ENCODE assay signal across 16 cellular contexts in genomic region chr9:136171801-136172411, GRCh38. TPM values are rescaled to one million over a fixed set of nuclear protein-coding genes. Genes with fewer than 3 reads are reported as not detected.
A peak's percentile ranks its signal among the peaks of the same experiment; 100 is the strongest.
DNase-seq lines count a peak whose midpoint lies in the region; ATAC-seq, FAIRE-seq and TF ChIP-seq lines count a peak whose summit lies in the region.
"Had no signal": no experiment of that assay in that cellular context is flagged by ENCODE, and none has a peak within 500 bp of the region (broad histone marks: within the 10 kb centered on the region; RNA-seq: fewer than 3 reads in every experiment).

No MANE protein-coding gene starts in this region.

- WGBS in K562 (ENCODE audit: insufficient coverage, low coverage, missing lambda C conversion rate) = 17% methylated on average over 11 of the region's 11 CpGs
- 58 to 88% methylated on average over 7 to 10 of the region's 11 CpGs for WGBS in thyroid gland, 2 donors

- peak overlapping the region; percentile 96 for H3K27ac Mint-ChIP-seq in neural progenitor cell
- no peak overlapping the region for H3K27ac Mint-ChIP-seq in HFFc6

- H3F3A ChIP-seq in neural progenitor cell (ENCODE audit: low read depth) = peaks cover 38% of the 10 kb centered on the region

- no peaks in the 10 kb centered on the region for H3K36me3 ChIP-seq in right atrium auricular region
- no peaks in the 10 kb centered on the region for H3K36me3 ChIP-seq in K562 (ENCODE audit: control insufficient read depth, insufficient read depth, low read length)
- H3K36me3 ChIP-seq in neural progenitor cell = no peaks in the 10 kb centered on the region
- no peaks in the 10 kb centered on the region for H3K36me3 ChIP-seq in thyroid gland

- TF ChIP-seq POLR2A in K562 (conservative IDR thresholded peaks at IDR 0.05) (no peak), thyroid gland (IDR thresholded peaks at IDR 0.05) (no peak)

- H3K9me1 ChIP-seq in K562 (ENCODE audit: control insufficient read depth, insufficient read depth, low read length) = no peaks in the 10 kb centered on the region

- ATAC-seq in Right ventricle myocardium inferior (no peak), K562 (no peak)
- ATAC-seq: Panc1, SK-N-SH treated with all-trans-retinoic acid at 6 μM for 48 hours had no signal

- H3K27ac ChIP-seq in right atrium auricular region (no peak overlapping the region), K562 (ENCODE audit: extremely low read depth, low read depth, low read length) (no peak overlapping the region), neural progenitor cell (no peak overlapping the region), thyroid gland (no peak overlapping the region)
- H3K27ac ChIP-seq: 22Rv1, C4-2B had no signal

- H3K36me3 Mint-ChIP-seq in neural progenitor cell = no peaks in the 10 kb centered on the region
- H3K36me3 Mint-ChIP-seq in HFFc6 (ENCODE audit: low read depth) = no peaks in the 10 kb centered on the region

- H2AFZ ChIP-seq in K562 (ENCODE audit: low read depth, low read length) = no peak overlapping the region
- no peak overlapping the region for H2AFZ ChIP-seq in neural progenitor cell (replicated peaks)

- no peak overlapping the region for H3K4me2 ChIP-seq in K562 (ENCODE audit: insufficient read depth, low read length)
- peak overlapping the region; percentile 75 for H3K4me2 ChIP-seq in neural progenitor cell

- H3K4me1 ChIP-seq in right atrium auricular region (no peaks in the 10 kb centered on the region), K562 (replicated peaks in 1 of 2; ENCODE audit: control insufficient read depth in 2 of 2, insufficient read depth in 2 of 2, low read length in 2 of 2) (peaks cover 0 to 24% of the 10 kb centered on the region in 2 experiments; a peak in 2 of 5 replicates), neural progenitor cell (peaks cover 29% of the 10 kb centered on the region), thyroid gland (no peaks in the 10 kb centered on the region)

- in situ Hi-C loops in K562 (cut with MboI) = loop anchor here (5.0 kb wide), 1 partner anchor 95 kb away; no protein-coding TSS in a partner anchor

- CTCF ChIA-PET in K562 (lab: Yijun Ruan, JAX; ENCODE audit: low intra/inter-chr PET ratio) = interaction anchor here (0.7 to 3.1 kb wide), 2 partner anchors 109 to 112 kb away, joined by 3 to 25 read pairs; no protein-coding TSS in a partner anchor

- no peak for FAIRE-seq in K562 (lab: Jason Lieb, UNC)
- FAIRE-seq: GM18507 had no signal

- BruUV-seq in K562 (replicated peaks; lab: Mats Ljungman, UMichigan) = no TSS peak

- H3K9me3 ChIP-seq in right atrium auricular region (no peaks in the 10 kb centered on the region), K562 (replicated peaks; ENCODE audit: control insufficient read depth, insufficient read depth, low read depth, low read length) (no peaks in the 10 kb centered on the region), neural progenitor cell (ENCODE audit: low read depth) (no peaks in the 10 kb centered on the region), thyroid gland (no peaks in the 10 kb centered on the region)

- H3K9ac ChIP-seq in K562 (ENCODE audit: insufficient read depth in 1 of 2, low read depth in 2 of 2, low read length in 2 of 2) = no peak overlapping the region
- H3K9ac ChIP-seq in neural progenitor cell = no peak overlapping the region

- no peak for TF ChIP-seq RAD21 in K562 (CRISPR knock-in tag; conservative IDR thresholded peaks at IDR 0.05 in 1 of 2, IDR thresholded peaks at IDR 0.05 in 1 of 2)

- no peaks in the 10 kb centered on the region for H3K9me3 Mint-ChIP-seq in neural progenitor cell
- no peaks in the 10 kb centered on the region for H3K9me3 Mint-ChIP-seq in HFFc6

- H3K4me3 ChIP-seq in right atrium auricular region (no peak overlapping the region), K562 (no peak overlapping the region), neural progenitor cell (peak overlapping the region; percentile 35), thyroid gland (replicated peaks in 1 of 3) (no peak overlapping the region)

- no peak for TF ChIP-seq CTCF in right atrium auricular region (IDR thresholded peaks at IDR 0.05)
- no peak for TF ChIP-seq CTCF in K562 (IDR thresholded peaks at IDR 0.05 in 2 of 3, conservative IDR thresholded peaks at IDR 0.05 in 1 of 3; ENCODE audit: insufficient read depth in 2 of 3, low read depth in 1 of 3, low read length in 3 of 3)
- no peak for TF ChIP-seq CTCF in neural progenitor cell (IDR thresholded peaks at IDR 0.05)
- TF ChIP-seq CTCF in HFFc6 (IDR thresholded peaks at IDR 0.05) = no peak
- no peak for TF ChIP-seq CTCF in thyroid gland (IDR thresholded peaks at IDR 0.05)

- H3K27me3 Mint-ChIP-seq in neural progenitor cell (ENCODE audit: insufficient read depth, low read depth) (peaks cover 21% of the 10 kb centered on the region), HFFc6 (ENCODE audit: insufficient read depth) (peaks cover 47% of the 10 kb centered on the region)

- POLR2A ChIA-PET in K562 (lab: Yijun Ruan, JAX) = interaction anchor here (0.6 kb wide), 1 partner anchor 26 kb away, joined by 4 read pairs; no protein-coding TSS in a partner anchor

- H3K4me3 Mint-ChIP-seq in neural progenitor cell = peak overlapping the region; percentile 22
- no peak overlapping the region for H3K4me3 Mint-ChIP-seq in HFFc6

- H3K27me3 ChIP-seq in right atrium auricular region = no peaks in the 10 kb centered on the region
- peaks cover 17 to 53% of the 10 kb centered on the region in 2 experiments; a peak in 4 of 5 replicates for H3K27me3 ChIP-seq in K562 (ENCODE audit: control insufficient read depth in 2 of 2, insufficient read depth in 2 of 2, low read length in 2 of 2)
- H3K27me3 ChIP-seq in neural progenitor cell = no peaks in the 10 kb centered on the region
- no peaks in the 10 kb centered on the region for H3K27me3 ChIP-seq in thyroid gland

- TF ChIP-seq EP300 in K562 (IDR thresholded peaks at IDR 0.05; ENCODE audit: low read length) = no peak

- DNase-seq in Right ventricle myocardium inferior (ENCODE audit: missing footprints) (peak; percentile 41), right atrium auricular region (ENCODE audit: low spot score) (no peak), HuH-7 (ENCODE audit: low spot score) (peak; percentile 93), K562 (ENCODE audit: extremely low read depth in 1 of 4, low spot score in 3 of 4) (no peak), neural progenitor cell (ENCODE audit: low spot score) (no peak), HFFc6 (no peak), thyroid gland (no peak)
- DNase-seq in effector CD8-positive, alpha-beta T cell (lab: John Stamatoyannopoulos, UW) = no peak
- DNase-seq: KG1, NCI-H1694, SHP77 had no signal

- H3K4me1 Mint-ChIP-seq in neural progenitor cell (peaks cover 39% of the 10 kb centered on the region), HFFc6 (ENCODE audit: low read depth) (no peaks in the 10 kb centered on the region)

- H4K20me1 ChIP-seq in K562 (replicated peaks; ENCODE audit: control insufficient read depth, insufficient read depth, low read length) (0 out of 2 replicates have a peak, but pooled peaks cover 5% of the 10 kb centered on the region), neural progenitor cell (ENCODE audit: low read depth) (peaks cover 25% of the 10 kb centered on the region)

- H3K79me2 ChIP-seq in K562 (ENCODE audit: control insufficient read depth, insufficient read depth, low read length) (no peaks in the 10 kb centered on the region), neural progenitor cell (ENCODE audit: low read depth) (no peaks in the 10 kb centered on the region)

- intact Hi-C loops in Right ventricle myocardium inferior (cut with DNase I) (no loop called here), K562 (cut with micrococcal nuclease) (loop anchor here (2.0 kb wide), 1 partner anchor 55 kb away; no protein-coding TSS in a partner anchor), thyroid gland (cut with DNase I) (loop anchor here (10.0 kb wide), 1 partner anchor 113 kb away; no protein-coding TSS in a partner anchor)

RNA-seq across cellular contexts. Expression of gene LHX3, which starts 33.0 kb away (rescaled TPM):
- total RNA-seq in Right ventricle myocardium inferior (not detected), right atrium auricular region (under 1 TPM in 1 of 2 donors, not detected in 1; 0.16 TPM), K562 (2014; rRNA removed) (not detected in 2 replicates), K562 (2014; rRNA removed; fragmentation: Illumina TruSeq; extraction: Trizol) (not detected in 2 replicates), K562 (2015; rRNA removed; fragmentation: Illumina TruSeq; extraction: Trizol) (not detected in 2 replicates), K562 (2021) (0.09 TPM in 1 of 2 replicates, not detected in the other), neural progenitor cell (ENCODE audit: low replicate concordance) (not detected in 2 replicates), thyroid gland (not detected)
- total RNA-seq in K562 (2011; cell fraction: chromatin; rRNA removed; ENCODE audit: low replicate concordance) = 0.09 TPM in 1 of 2 replicates, not detected in the other
- not detected in 2 replicates for total RNA-seq in K562 (2011; cell fraction: nucleolus; rRNA removed)
- total RNA-seq in K562 (2011; cell fraction: nucleoplasm; rRNA removed) = not detected in 2 replicates
- polyA plus RNA-seq in K562 (2011; rRNA removed) (not detected in 2 replicates), K562 (2014; fragmentation: Illumina TruSeq; extraction: Trizol) (not detected in 2 replicates), K562 (2014; fragmentation: Nextera tagmentation; extraction: Ambion mirVana) (not detected), K562 (2014; rRNA removed) (not detected in 2 replicates)
- polyA plus RNA-seq in K562 (2011; cell fraction: cytosol; rRNA removed) = not detected in 2 replicates
- polyA plus RNA-seq in K562 (2011; cell fraction: nucleus; rRNA removed) = 0.04 TPM in 1 of 2 replicates, not detected in the other
- polyA plus RNA-seq in K562 (2012) = 0.91 TPM in 1 of 2 replicates, not detected in the other
- polyA minus RNA-seq in K562 (2011; rRNA and poly(A)+ RNA removed) = not detected in 2 replicates
- polyA minus RNA-seq in K562 (2011; cell fraction: cytosol; rRNA and poly(A)+ RNA removed) = not detected in 2 replicates
- polyA minus RNA-seq in K562 (2011; cell fraction: nucleus; rRNA and poly(A)+ RNA removed) = not detected in 2 replicates
- total RNA-seq in HFFc6 (2021; fragmentation: NEBNext Ultra II Directional; extraction: Animal tissue kit (Norgen Biotek cat#: 25700)) = not detected

RNA-seq across cellular contexts. Expression of gene TMEM250, which starts 53.2 kb away (rescaled TPM):
- 18.7 TPM for total RNA-seq in Right ventricle myocardium inferior
- 10 to 100 TPM; 20.3 to 29.3 TPM for total RNA-seq in right atrium auricular region
- total RNA-seq in K562 (2011; cell fraction: chromatin; rRNA removed; ENCODE audit: low replicate concordance) = 9.3 and 37.6 TPM in 2 replicates
- total RNA-seq in K562 (2011; cell fraction: nucleolus; rRNA removed) = 42.5 and 42.8 TPM in 2 replicates
- 19.5 and 20.3 TPM in 2 replicates for total RNA-seq in K562 (2011; cell fraction: nucleoplasm; rRNA removed)
- total RNA-seq in K562 (2014; rRNA removed) = 44.6 and 51.3 TPM in 2 replicates
- 6.2 and 6.7 TPM in 2 replicates for total RNA-seq in K562 (2014; rRNA removed; fragmentation: Illumina TruSeq; extraction: Trizol)
- 21.6 and 23.3 TPM in 2 replicates for total RNA-seq in K562 (2015; rRNA removed; fragmentation: Illumina TruSeq; extraction: Trizol)
- 40.6 and 43.1 TPM in 2 replicates for total RNA-seq in K562 (2021)
- polyA plus RNA-seq in K562 (2011; rRNA removed) = 11.5 and 12.2 TPM in 2 replicates
- 15.5 and 50.0 TPM in 2 replicates for polyA plus RNA-seq in K562 (2011; cell fraction: cytosol; rRNA removed)
- 27.4 and 47.1 TPM in 2 replicates for polyA plus RNA-seq in K562 (2011; cell fraction: nucleus; rRNA removed)
- polyA plus RNA-seq in K562 (2012) = 27.5 and 33.5 TPM in 2 replicates
- 9.8 and 16.8 TPM in 2 replicates for polyA plus RNA-seq in K562 (2014; fragmentation: Illumina TruSeq; extraction: Trizol)
- polyA plus RNA-seq in K562 (2014; fragmentation: Nextera tagmentation; extraction: Ambion mirVana) = under 1 TPM; 0.32 to 0.64 TPM
- polyA plus RNA-seq in K562 (2014; rRNA removed) = 25.1 and 28.0 TPM in 2 replicates
- 4.9 and 9.2 TPM in 2 replicates for polyA minus RNA-seq in K562 (2011; rRNA and poly(A)+ RNA removed)
- 18.4 and 21.8 TPM in 2 replicates for polyA minus RNA-seq in K562 (2011; cell fraction: cytosol; rRNA and poly(A)+ RNA removed)
- polyA minus RNA-seq in K562 (2011; cell fraction: nucleus; rRNA and poly(A)+ RNA removed) = 18.7 and 25.0 TPM in 2 replicates
- 16.3 and 46.2 TPM in 2 replicates for total RNA-seq in neural progenitor cell (ENCODE audit: low replicate concordance)
- total RNA-seq in HFFc6 (2021; fragmentation: NEBNext Ultra II Directional; extraction: Animal tissue kit (Norgen Biotek cat#: 25700)) = 10 to 100 TPM; 31.6 to 45.4 (median 35.7) TPM
- total RNA-seq in thyroid gland = 10 to 100 TPM; 23.5 to 35.3 (median 25.6) TPM

Comparison
In these comparisons a context has a peak if more than half of its experiments do, and no peak if none do; other contexts are left out.
1. DNase-seq: peak in Right ventricle myocardium inferior (single experiment) and HuH-7 (single experiment); none in right atrium auricular region (single experiment), K562 (0 of 4), neural progenitor cell (single experiment), HFFc6 (single experiment), thyroid gland (0 of 2) and effector CD8-positive, alpha-beta T cell (single experiment).